Comparison of ENCODE assay signal across 1 cellular context in the genomic region with DNA sequence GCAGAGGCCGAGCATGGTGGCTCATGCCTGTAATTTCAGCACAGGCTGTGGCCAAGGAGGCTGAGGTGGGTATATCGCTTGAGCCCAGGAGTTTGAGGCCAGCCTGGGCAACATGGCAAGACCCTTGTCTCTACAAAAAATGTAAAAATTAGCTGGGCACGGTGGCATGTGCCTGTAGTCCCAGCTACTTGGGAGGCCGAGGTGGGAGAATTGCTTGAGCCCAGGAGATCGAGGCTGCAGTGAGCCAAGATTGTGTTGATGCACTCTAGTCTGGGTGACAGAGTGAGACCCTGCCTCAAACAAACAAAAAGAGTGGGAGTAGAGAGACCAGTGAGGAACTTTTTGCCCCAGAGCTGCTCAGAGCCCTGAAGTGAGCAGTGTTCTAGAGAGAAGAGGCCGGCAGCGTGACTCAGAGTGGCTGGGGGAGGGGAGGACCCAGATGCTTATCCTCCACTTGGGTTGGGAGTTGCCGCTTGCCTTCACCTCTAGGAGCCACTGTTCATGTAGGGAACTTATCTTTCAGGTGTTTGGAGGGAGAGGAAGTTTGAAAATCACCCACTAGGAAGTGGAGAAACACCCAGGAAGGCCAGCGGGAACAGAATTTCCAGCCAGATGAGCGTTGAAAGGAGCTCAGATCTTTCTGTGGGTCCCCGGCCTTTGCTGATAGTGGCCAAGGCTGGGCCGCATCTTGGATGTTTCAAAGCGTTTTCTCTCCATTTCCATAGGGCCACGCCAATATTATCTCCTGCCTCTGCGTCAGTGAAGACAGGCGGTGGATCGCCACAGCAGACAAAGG.
TF ChIP-seq lines count a peak whose summit lies in the region.

No MANE protein-coding gene starts in this region.

TF ChIP-seq in GM23338, 12 proteins besides CTCF, POLR2A, EP300 and RAD21 (continued from another document):
- TF ChIP-seq, protein P1, sequence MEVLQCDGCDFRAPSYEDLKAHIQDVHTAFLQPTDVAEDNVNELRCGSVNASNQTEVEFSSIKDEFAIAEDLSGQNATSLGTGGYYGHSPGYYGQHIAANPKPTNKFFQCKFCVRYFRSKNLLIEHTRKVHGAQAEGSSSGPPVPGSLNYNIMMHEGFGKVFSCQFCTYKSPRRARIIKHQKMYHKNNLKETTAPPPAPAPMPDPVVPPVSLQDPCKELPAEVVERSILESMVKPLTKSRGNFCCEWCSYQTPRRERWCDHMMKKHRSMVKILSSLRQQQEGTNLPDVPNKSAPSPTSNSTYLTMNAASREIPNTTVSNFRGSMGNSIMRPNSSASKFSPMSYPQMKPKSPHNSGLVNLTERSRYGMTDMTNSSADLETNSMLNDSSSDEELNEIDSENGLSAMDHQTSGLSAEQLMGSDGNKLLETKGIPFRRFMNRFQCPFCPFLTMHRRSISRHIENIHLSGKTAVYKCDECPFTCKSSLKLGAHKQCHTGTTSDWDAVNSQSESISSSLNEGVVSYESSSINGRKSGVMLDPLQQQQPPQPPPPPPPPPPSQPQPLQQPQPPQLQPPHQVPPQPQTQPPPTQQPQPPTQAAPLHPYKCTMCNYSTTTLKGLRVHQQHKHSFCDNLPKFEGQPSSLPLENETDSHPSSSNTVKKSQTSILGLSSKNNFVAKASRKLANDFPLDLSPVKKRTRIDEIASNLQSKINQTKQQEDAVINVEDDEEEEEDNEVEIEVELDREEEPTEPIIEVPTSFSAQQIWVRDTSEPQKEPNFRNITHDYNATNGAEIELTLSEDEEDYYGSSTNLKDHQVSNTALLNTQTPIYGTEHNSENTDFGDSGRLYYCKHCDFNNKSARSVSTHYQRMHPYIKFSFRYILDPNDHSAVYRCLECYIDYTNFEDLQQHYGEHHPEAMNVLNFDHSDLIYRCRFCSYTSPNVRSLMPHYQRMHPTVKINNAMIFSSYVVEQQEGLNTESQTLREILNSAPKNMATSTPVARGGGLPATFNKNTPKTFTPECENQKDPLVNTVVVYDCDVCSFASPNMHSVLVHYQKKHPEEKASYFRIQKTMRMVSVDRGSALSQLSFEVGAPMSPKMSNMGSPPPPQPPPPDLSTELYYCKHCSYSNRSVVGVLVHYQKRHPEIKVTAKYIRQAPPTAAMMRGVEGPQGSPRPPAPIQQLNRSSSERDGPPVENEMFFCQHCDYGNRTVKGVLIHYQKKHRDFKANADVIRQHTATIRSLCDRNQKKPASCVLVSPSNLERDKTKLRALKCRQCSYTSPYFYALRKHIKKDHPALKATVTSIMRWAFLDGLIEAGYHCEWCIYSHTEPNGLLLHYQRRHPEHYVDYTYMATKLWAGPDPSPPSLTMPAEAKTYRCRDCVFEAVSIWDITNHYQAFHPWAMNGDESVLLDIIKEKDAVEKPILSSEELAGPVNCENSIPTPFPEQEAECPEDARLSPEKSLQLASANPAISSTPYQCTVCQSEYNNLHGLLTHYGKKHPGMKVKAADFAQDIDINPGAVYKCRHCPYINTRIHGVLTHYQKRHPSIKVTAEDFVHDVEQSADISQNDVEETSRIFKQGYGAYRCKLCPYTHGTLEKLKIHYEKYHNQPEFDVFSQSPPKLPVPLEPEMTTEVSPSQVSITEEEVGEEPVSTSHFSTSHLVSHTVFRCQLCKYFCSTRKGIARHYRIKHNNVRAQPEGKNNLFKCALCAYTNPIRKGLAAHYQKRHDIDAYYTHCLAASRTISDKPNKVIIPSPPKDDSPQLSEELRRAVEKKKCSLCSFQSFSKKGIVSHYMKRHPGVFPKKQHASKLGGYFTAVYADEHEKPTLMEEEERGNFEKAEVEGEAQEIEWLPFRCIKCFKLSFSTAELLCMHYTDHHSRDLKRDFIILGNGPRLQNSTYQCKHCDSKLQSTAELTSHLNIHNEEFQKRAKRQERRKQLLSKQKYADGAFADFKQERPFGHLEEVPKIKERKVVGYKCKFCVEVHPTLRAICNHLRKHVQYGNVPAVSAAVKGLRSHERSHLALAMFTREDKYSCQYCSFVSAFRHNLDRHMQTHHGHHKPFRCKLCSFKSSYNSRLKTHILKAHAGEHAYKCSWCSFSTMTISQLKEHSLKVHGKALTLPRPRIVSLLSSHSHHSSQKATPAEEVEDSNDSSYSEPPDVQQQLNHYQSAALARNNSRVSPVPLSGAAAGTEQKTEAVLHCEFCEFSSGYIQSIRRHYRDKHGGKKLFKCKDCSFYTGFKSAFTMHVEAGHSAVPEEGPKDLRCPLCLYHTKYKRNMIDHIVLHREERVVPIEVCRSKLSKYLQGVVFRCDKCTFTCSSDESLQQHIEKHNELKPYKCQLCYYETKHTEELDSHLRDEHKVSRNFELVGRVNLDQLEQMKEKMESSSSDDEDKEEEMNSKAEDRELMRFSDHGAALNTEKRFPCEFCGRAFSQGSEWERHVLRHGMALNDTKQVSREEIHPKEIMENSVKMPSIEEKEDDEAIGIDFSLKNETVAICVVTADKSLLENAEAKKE (CRISPR knock-in tag; IDR thresholded peaks at IDR 0.05): 0 out of 2 replicates have a peak, but pooled peaks have one; percentile 34
- peak; percentile 32; the same call in 1 of the 2 replicates for TF ChIP-seq CREB1 (CRISPR knock-in tag; IDR thresholded peaks at IDR 0.05; ENCODE audit: low read depth)
- TF ChIP-seq, protein P2, sequence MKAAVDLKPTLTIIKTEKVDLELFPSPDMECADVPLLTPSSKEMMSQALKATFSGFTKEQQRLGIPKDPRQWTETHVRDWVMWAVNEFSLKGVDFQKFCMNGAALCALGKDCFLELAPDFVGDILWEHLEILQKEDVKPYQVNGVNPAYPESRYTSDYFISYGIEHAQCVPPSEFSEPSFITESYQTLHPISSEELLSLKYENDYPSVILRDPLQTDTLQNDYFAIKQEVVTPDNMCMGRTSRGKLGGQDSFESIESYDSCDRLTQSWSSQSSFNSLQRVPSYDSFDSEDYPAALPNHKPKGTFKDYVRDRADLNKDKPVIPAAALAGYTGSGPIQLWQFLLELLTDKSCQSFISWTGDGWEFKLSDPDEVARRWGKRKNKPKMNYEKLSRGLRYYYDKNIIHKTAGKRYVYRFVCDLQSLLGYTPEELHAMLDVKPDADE (IDR thresholded peaks at IDR 0.05): no peak
- no peak for TF ChIP-seq POLR2AphosphoS5 (IDR thresholded peaks at IDR 0.05; ENCODE audit: low read depth)
- no peak for TF ChIP-seq JUNB (IDR thresholded peaks at IDR 0.05; ENCODE audit: unreplicated experiment)
- TF ChIP-seq, protein P3, sequence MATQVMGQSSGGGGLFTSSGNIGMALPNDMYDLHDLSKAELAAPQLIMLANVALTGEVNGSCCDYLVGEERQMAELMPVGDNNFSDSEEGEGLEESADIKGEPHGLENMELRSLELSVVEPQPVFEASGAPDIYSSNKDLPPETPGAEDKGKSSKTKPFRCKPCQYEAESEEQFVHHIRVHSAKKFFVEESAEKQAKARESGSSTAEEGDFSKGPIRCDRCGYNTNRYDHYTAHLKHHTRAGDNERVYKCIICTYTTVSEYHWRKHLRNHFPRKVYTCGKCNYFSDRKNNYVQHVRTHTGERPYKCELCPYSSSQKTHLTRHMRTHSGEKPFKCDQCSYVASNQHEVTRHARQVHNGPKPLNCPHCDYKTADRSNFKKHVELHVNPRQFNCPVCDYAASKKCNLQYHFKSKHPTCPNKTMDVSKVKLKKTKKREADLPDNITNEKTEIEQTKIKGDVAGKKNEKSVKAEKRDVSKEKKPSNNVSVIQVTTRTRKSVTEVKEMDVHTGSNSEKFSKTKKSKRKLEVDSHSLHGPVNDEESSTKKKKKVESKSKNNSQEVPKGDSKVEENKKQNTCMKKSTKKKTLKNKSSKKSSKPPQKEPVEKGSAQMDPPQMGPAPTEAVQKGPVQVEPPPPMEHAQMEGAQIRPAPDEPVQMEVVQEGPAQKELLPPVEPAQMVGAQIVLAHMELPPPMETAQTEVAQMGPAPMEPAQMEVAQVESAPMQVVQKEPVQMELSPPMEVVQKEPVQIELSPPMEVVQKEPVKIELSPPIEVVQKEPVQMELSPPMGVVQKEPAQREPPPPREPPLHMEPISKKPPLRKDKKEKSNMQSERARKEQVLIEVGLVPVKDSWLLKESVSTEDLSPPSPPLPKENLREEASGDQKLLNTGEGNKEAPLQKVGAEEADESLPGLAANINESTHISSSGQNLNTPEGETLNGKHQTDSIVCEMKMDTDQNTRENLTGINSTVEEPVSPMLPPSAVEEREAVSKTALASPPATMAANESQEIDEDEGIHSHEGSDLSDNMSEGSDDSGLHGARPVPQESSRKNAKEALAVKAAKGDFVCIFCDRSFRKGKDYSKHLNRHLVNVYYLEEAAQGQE (IDR thresholded peaks at IDR 0.05; ENCODE audit: unreplicated experiment): no peak
- TF ChIP-seq STAT1 (IDR thresholded peaks at IDR 0.05; ENCODE audit: unreplicated experiment): no peak
